1 cellular context compared by ENCODE assay signal in the genomic region with DNA sequence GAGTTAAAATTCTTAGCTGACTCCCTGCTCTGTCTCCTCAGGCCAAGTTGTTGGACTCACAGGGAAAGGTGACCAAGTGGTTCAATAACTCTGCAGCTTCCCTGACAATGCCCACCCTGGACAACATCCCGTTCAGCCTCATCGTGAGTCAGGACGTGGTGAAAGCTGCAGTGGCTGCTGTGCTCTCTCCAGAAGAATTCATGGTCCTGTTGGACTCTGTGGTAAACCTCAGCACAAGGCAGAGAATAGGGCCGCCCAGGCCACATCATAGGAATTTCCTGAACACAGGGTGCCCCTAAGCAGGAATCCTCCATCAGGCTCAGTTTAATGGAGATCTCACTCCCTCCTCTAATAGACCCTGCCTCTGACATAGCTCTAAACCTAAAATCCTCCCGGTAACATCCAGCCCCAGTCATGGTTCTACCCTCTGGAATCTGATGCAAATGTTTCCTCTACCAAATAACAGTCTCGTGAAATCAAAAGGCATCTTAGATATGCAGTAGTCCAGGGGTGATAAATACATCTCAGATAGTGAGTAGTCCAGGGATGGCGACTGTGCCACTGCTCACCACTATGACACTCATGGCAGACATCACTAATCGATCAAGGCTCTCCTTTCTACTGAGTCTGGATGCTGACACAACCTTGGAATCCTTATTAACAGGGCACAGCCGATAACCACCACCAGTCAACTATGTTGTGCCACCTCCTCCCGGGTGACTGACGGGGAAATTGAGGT.
TF ChIP-seq lines count a peak whose summit lies in the region.

No MANE protein-coding gene starts in this region.

TF ChIP-seq in H1, 55 proteins besides CTCF, POLR2A, EP300 and RAD21:
- TF ChIP-seq SRF (IDR thresholded peaks at IDR 0.05; ENCODE audit: low read depth, low read length) (0 out of 2 replicates have a peak, but pooled peaks have one; percentile 9), CREB1 (IDR thresholded peaks at IDR 0.05) (no peak), FOSL1 (IDR thresholded peaks at IDR 0.05; ENCODE audit: insufficient read depth, low read depth, low read length) (no peak), TCF12 (IDR thresholded peaks at IDR 0.05; ENCODE audit: low read depth, low read length) (no peak), TAF1 (IDR thresholded peaks at IDR 0.05; ENCODE audit: low read depth, low read length) (no peak), BACH1 (IDR thresholded peaks at IDR 0.05; ENCODE audit: low read length) (no peak), RFX5 (IDR thresholded peaks at IDR 0.05; ENCODE audit: borderline replicate concordance, low read depth, low read length) (no peak)
- TF ChIP-seq, protein P1, sequence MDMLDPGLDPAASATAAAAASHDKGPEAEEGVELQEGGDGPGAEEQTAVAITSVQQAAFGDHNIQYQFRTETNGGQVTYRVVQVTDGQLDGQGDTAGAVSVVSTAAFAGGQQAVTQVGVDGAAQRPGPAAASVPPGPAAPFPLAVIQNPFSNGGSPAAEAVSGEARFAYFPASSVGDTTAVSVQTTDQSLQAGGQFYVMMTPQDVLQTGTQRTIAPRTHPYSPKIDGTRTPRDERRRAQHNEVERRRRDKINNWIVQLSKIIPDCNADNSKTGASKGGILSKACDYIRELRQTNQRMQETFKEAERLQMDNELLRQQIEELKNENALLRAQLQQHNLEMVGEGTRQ (IDR thresholded peaks at IDR 0.05; ENCODE audit: low read length): no peak
TF ChIP-seq in H1: peak in this region for 1.
